In the genomic region with DNA sequence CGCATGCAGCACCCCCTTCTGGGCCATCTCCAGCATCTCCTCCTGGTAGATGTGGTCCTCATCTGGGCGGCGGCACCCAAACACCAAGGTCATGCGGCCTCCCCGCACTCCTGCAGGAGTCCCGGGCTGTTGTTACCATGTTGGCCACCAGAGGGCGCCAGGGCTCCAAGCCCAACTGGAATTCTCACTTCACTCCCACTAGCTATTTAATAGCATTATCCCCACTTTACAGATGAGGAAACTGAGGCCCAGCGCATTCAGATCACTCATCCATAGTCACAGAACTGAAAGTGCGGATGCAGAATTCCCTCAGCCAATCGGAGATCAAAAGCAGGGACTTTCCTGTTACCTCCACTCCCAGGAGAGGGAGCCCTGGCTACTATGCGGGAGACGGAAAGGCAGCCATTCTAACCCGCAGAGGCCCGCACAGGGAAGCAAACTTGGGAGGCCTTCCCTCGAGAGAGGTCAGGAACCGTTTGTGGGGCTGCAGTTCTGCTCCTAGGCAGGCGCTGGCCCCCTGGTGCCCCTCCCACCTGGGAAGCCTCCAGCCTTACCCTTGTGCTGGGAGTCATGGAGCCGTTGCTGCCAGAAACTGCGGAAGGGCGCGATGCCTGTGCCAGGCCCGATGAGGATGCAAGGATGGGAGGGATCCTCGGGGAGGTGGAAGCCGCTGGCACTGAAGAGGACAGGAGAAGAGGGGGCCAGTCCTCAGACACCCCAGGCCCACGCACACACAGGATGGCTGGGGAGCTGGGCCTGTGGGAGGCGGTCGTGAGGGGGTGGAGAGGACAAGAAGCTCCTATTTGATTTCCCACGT, we compare ENCODE assay signal across 8 cellular contexts. TPM values are rescaled to one million over a fixed set of nuclear protein-coding genes. Genes with fewer than 3 reads are reported as not detected.
DNase-seq lines count a peak whose midpoint lies in the region; ATAC-seq, FAIRE-seq and TF ChIP-seq lines count a peak whose summit lies in the region.

No MANE protein-coding gene starts in this region.

- TF ChIP-seq CTCF in PC-9 (conservative IDR thresholded peaks at IDR 0.05) (peak; percentile 95), foreskin keratinocyte (conservative IDR thresholded peaks at IDR 0.05) (peak; percentile 85), pancreas (IDR thresholded peaks at IDR 0.05) (peak; percentile 80 to 96 (median 93)), transverse colon (IDR thresholded peaks at IDR 0.05) (peak; percentile 83 to 94 (median 90))

- POLR2A ChIA-PET in PC-9 (lab: Charles Lee; ENCODE audit: unreplicated experiment): no interaction called here

- H2AFZ ChIP-seq in PC-9: no peak overlapping the region

- FAIRE-seq in pancreas (lab: Jason Lieb, UNC): no peak

- H3K9me3 Mint-ChIP-seq in activated T-helper 17 cell treated with anti-CD3 and anti-CD28 coated beads, Interleukin-2, amount 50 U/mL, for 72 hours: no peaks in the 10 kb centered on the region

- peak; percentile 65 for ATAC-seq in activated T-helper 17 cell treated with anti-CD3 and anti-CD28 coated beads, Interleukin-2, amount 50 U/mL, for 72 hours (replicated peaks)
- ATAC-seq in foreskin keratinocyte (peak; percentile 55), pancreas (peak; percentile 69 to 84 (median 79)), HG03469 (IDR thresholded peaks at IDR 0.05; ENCODE audit: unreplicated experiment) (no peak)

- CTCF ChIA-PET in PC-9 (lab: Charles Lee): interaction anchor here (0.8 to 2.0 kb wide), 2 partner anchors 45 to 120 kb away, joined by 3 to 9 read pairs; no protein-coding TSS in a partner anchor

- H3K9me3 ChIP-seq in PC-9 (ENCODE audit: insufficient read depth, low read depth) (no peaks in the 10 kb centered on the region), pancreas (no peaks in the 10 kb centered on the region), transverse colon (no peaks in the 10 kb centered on the region)

- in situ Hi-C loops in transverse colon (cut with MboI; ENCODE audit: low pct_ligation_motif_present in 1 of 4, low pct_unique_long_range_greater_than_20kb in 1 of 4, low sequenced_read_pairs in 3 of 4): loop anchor here in 2 of 4 donors (10.0 to 25.0 kb wide), 4 partner anchors 105 to 398 kb away; no protein-coding TSS in a partner anchor

- H3K4me1 ChIP-seq in PC-9 (replicated peaks; ENCODE audit: insufficient read depth) (no peaks in the 10 kb centered on the region), foreskin keratinocyte (no peaks in the 10 kb centered on the region), pancreas (no peaks in the 10 kb centered on the region), transverse colon (no peaks in the 10 kb centered on the region)

- H3K27me3 ChIP-seq in H7 (ENCODE audit: control insufficient read depth, insufficient read depth, low read length): no peaks in the 10 kb centered on the region
- peaks cover 35% of the 10 kb centered on the region for H3K27me3 ChIP-seq in PC-9 (ENCODE audit: insufficient read depth, low read depth)
- no peaks in the 10 kb centered on the region for H3K27me3 ChIP-seq in foreskin keratinocyte
- no peaks in the 10 kb centered on the region for H3K27me3 ChIP-seq in pancreas
- H3K27me3 ChIP-seq in transverse colon: no peaks in the 10 kb centered on the region

- intact Hi-C loops in PC-9 (cut with micrococcal nuclease; ENCODE audit: unreplicated experiment): loop anchor here (1.0 kb wide), 1 partner anchor 120 kb away; no protein-coding TSS in a partner anchor
- intact Hi-C loops in pancreas (cut with DNase I): loop anchor here in 1 of 3 donors (5.0 kb wide), 1 partner anchor 117 kb away; no protein-coding TSS in a partner anchor
- intact Hi-C loops in transverse colon (cut with DNase I; ENCODE audit: low total_unique reads): no loop called here

- no peaks in the 10 kb centered on the region for H3F3A ChIP-seq in PC-9 (ENCODE audit: insufficient read depth, low read depth)

- no peaks in the 10 kb centered on the region for H3K27me3 Mint-ChIP-seq in activated T-helper 17 cell treated with anti-CD3 and anti-CD28 coated beads, Interleukin-2, amount 50 U/mL, for 72 hours

- DNase-seq in C1 segment of cervical spinal cord (lab: John Stamatoyannopoulos, UW) (peak in 10 of 14 donors; percentile 10 to 55 (median 19)), H7 (peak; percentile 88), PC-9 (peak in 1 of 2 experiments; percentile 63), foreskin keratinocyte (no peak), pancreas (peak; percentile 35 to 93 (median 74)), transverse colon (peak; percentile 69)

- no peak overlapping the region for H3K27ac Mint-ChIP-seq in activated T-helper 17 cell treated with anti-CD3 and anti-CD28 coated beads, Interleukin-2, amount 50 U/mL, for 72 hours

- BruUV-seq in PC-9 (replicated peaks; lab: Mats Ljungman, UMichigan): no TSS peak

- H3K36me3 Mint-ChIP-seq in activated T-helper 17 cell treated with anti-CD3 and anti-CD28 coated beads, Interleukin-2, amount 50 U/mL, for 72 hours (ENCODE audit: low read depth): no peaks in the 10 kb centered on the region

- H3K36me3 ChIP-seq in H7 (replicated peaks; ENCODE audit: control insufficient read depth, insufficient read depth, low read length): no peaks in the 10 kb centered on the region
- no peaks in the 10 kb centered on the region for H3K36me3 ChIP-seq in PC-9 (ENCODE audit: low read depth)
- no peaks in the 10 kb centered on the region for H3K36me3 ChIP-seq in pancreas
- H3K36me3 ChIP-seq in transverse colon: no peaks in the 10 kb centered on the region

- no peaks in the 10 kb centered on the region for H4K20me1 ChIP-seq in PC-9 (ENCODE audit: insufficient read depth)

- no peaks in the 10 kb centered on the region for H3K4me1 Mint-ChIP-seq in activated T-helper 17 cell treated with anti-CD3 and anti-CD28 coated beads, Interleukin-2, amount 50 U/mL, for 72 hours

- no peak overlapping the region for H3K4me2 ChIP-seq in PC-9

- no peaks in the 10 kb centered on the region for H3K9me2 ChIP-seq in PC-9 (ENCODE audit: insufficient read depth)

- no peak for TF ChIP-seq EP300 in transverse colon (IDR thresholded peaks at IDR 0.05; ENCODE audit: low read depth)

- H3K79me2 ChIP-seq in PC-9 (ENCODE audit: low read depth): no peaks in the 10 kb centered on the region

- TF ChIP-seq POLR2A in transverse colon (IDR thresholded peaks at IDR 0.05): no peak

- WGBS in pancreas, 2 donors: 39 to 52% methylated on average over 27 to 28 of the region's 28 CpGs
- 56 to 89% methylated on average over 9 to 27 of the region's 28 CpGs for whole genome bisulfite sequencing in transverse colon (ENCODE audit: low coverage in 1 of 2), 2 donors

- H3K4me3 Mint-ChIP-seq in activated T-helper 17 cell treated with anti-CD3 and anti-CD28 coated beads, Interleukin-2, amount 50 U/mL, for 72 hours: no peak overlapping the region

- H3K4me3 ChIP-seq in H7 (ENCODE audit: insufficient read depth, low read depth, low read length) (no peak overlapping the region), PC-9 (no peak overlapping the region), pancreas (no peak overlapping the region), transverse colon (no peak overlapping the region)

- no peak overlapping the region for H3K27ac ChIP-seq in PC-9
- no peak overlapping the region for H3K27ac ChIP-seq in foreskin keratinocyte
- H3K27ac ChIP-seq in pancreas: no peak overlapping the region
- H3K27ac ChIP-seq in transverse colon: no peak overlapping the region

RNA-seq across cellular contexts. Expression of gene NOS2, which starts 40.1 kb away (rescaled TPM):
- 1.6 and 2.1 TPM in 2 replicates for total RNA-seq in H7 (2014; rRNA removed; shearing (Covaris generic))
- total RNA-seq in PC-9 (2021) (not detected in 2 replicates), foreskin keratinocyte (not detected in 2 replicates), pancreas (under 1 TPM in 5 of 6 donors, not detected in 1; 0.03 to 0.43 (median 0.06) TPM), transverse colon (10 to 100 TPM in 1 of 4 donors, 1 to 10 TPM in 2, under 1 TPM in 1; 0.40 to 20.3 (median 2.2) TPM)
- not detected for total RNA-seq in activated T-helper 17 cell treated with anti-CD3 and anti-CD28 coated beads, Interleukin-2, amount 50 U/mL, for 72 hours
- polyA plus RNA-seq in foreskin keratinocyte (not detected in 2 replicates), pancreas (under 1 TPM; 0.08 to 0.38 TPM)

Comparison
In these comparisons a context has a peak if more than half of its experiments do, and no peak if none do; other contexts are left out.
1. DNase-seq: peak in C1 segment of cervical spinal cord (10 of 14), H7 (single experiment), pancreas (6 of 6) and transverse colon (single experiment); none in foreskin keratinocyte (0 of 2).
2. Peak in every context shown above with its lines, with median percentiles within 50 percentile points of each other: CTCF ChIP-seq.